In genomic region chr6:31619805-31620585, GRCh38 we compare ENCODE assay signal across 1 cellular context.
TF ChIP-seq lines count a peak whose summit lies in the region.

No MANE protein-coding gene starts in this region.

TF ChIP-seq in liver, 16 proteins besides CTCF, POLR2A, EP300 and RAD21 (continued from another document):
- TF ChIP-seq, protein P1, sequence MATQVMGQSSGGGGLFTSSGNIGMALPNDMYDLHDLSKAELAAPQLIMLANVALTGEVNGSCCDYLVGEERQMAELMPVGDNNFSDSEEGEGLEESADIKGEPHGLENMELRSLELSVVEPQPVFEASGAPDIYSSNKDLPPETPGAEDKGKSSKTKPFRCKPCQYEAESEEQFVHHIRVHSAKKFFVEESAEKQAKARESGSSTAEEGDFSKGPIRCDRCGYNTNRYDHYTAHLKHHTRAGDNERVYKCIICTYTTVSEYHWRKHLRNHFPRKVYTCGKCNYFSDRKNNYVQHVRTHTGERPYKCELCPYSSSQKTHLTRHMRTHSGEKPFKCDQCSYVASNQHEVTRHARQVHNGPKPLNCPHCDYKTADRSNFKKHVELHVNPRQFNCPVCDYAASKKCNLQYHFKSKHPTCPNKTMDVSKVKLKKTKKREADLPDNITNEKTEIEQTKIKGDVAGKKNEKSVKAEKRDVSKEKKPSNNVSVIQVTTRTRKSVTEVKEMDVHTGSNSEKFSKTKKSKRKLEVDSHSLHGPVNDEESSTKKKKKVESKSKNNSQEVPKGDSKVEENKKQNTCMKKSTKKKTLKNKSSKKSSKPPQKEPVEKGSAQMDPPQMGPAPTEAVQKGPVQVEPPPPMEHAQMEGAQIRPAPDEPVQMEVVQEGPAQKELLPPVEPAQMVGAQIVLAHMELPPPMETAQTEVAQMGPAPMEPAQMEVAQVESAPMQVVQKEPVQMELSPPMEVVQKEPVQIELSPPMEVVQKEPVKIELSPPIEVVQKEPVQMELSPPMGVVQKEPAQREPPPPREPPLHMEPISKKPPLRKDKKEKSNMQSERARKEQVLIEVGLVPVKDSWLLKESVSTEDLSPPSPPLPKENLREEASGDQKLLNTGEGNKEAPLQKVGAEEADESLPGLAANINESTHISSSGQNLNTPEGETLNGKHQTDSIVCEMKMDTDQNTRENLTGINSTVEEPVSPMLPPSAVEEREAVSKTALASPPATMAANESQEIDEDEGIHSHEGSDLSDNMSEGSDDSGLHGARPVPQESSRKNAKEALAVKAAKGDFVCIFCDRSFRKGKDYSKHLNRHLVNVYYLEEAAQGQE (IDR thresholded peaks at IDR 0.05) = peak; percentile 86
- TF ChIP-seq FOXA2 (IDR thresholded peaks at IDR 0.05) (no peak), EGR1 (IDR thresholded peaks at IDR 0.05; ENCODE audit: low read depth in 2 of 2) (peak; percentile 98 to 99), FOXA1 (IDR thresholded peaks at IDR 0.05) (no peak), JUND (IDR thresholded peaks at IDR 0.05) (peak in 1 of 2 donors; percentile 55), TAF1 (conservative IDR thresholded peaks at IDR 0.05) (peak; percentile 65), HNF4A (conservative IDR thresholded peaks at IDR 0.05) (peak; percentile 1 to 26), GABPA (IDR thresholded peaks at IDR 0.05 in 1 of 2, conservative IDR thresholded peaks at IDR 0.05 in 1 of 2) (peak; percentile 14 to 69), YY1 (IDR thresholded peaks at IDR 0.05) (peak; percentile 90), ZBTB33 (IDR thresholded peaks at IDR 0.05) (peak; percentile 90), HNF4G (IDR thresholded peaks at IDR 0.05) (no peak), RXRA (IDR thresholded peaks at IDR 0.05) (peak; percentile 34 to 42), NR2F2 (IDR thresholded peaks at IDR 0.05) (peak; percentile 43)
- TF ChIP-seq, protein P2, sequence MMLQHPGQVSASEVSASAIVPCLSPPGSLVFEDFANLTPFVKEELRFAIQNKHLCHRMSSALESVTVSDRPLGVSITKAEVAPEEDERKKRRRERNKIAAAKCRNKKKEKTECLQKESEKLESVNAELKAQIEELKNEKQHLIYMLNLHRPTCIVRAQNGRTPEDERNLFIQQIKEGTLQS (IDR thresholded peaks at IDR 0.05) = peak; percentile 22
